Comparison of ENCODE assay signal across 16 cellular contexts in the genomic region with DNA sequence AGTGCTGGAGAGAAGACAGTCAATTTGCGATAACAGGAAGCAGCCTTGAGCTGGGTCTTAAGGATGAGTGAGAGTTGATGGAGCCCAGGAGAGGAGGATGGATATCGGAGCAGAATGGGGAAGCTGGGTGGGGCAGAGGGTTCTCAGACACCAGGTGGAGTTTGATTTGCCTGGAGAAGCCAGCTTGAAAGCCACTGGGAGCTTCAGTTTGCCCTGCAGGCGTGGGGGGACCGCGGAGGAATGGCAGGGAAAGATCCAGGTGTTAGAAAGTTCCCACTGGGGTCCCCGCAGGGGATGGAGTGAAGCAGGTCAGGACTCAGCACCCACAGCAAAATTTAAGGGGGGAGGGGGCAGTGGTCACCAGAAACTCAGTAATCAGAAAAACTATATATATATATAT. TPM values are rescaled to one million over a fixed set of nuclear protein-coding genes. Genes with fewer than 3 reads are reported as not detected.
DNase-seq lines count a peak whose midpoint lies in the region; ATAC-seq, FAIRE-seq and TF ChIP-seq lines count a peak whose summit lies in the region.
"Had no signal": no experiment of that assay in that cellular context is flagged by ENCODE, and none has a peak within 500 bp of the region (broad histone marks: within the 10 kb centered on the region; RNA-seq: fewer than 3 reads in every experiment).

No MANE protein-coding gene starts in this region.

- 55 to 65% (median 59%) methylated on average over 6 of the region's 6 CpGs for WGBS in small intestine, 3 donors

- H3K36me3 ChIP-seq in GM23338 (ENCODE audit: insufficient read depth) (no peaks in the 10 kb centered on the region), astrocyte (ENCODE audit: insufficient read depth, low read length) (no peaks in the 10 kb centered on the region), small intestine (ENCODE audit: control insufficient read depth in 2 of 2, insufficient read depth in 2 of 2, low read length in 2 of 2) (no peaks in the 10 kb centered on the region)
- H3K36me3 ChIP-seq: gastrocnemius medialis had no signal

- no peaks in the 10 kb centered on the region for H3K9me3 ChIP-seq in astrocyte (ENCODE audit: insufficient read depth, low read depth, low read length)
- H3K9me3 ChIP-seq in small intestine (ENCODE audit: control insufficient read depth, low read depth), result no peaks in the 10 kb centered on the region
- H3K9me3 ChIP-seq: gastrocnemius medialis had no signal

- peak overlapping the region; percentile 65 for H3K9ac ChIP-seq in astrocyte (ENCODE audit: low read length)

- H3K27me3 Mint-ChIP-seq in GM23338 (ENCODE audit: insufficient read depth, low read depth, poor library complexity) (peaks cover 32% of the 10 kb centered on the region), astrocyte (ENCODE audit: low read depth, unreplicated experiment) (peaks cover 2% of the 10 kb centered on the region), glutamatergic neuron (ENCODE audit: unreplicated experiment) (peaks cover 14% of the 10 kb centered on the region)

- no peak overlapping the region for H3K27ac ChIP-seq in GM23338 (ENCODE audit: low read depth)
- H3K27ac ChIP-seq in astrocyte (ENCODE audit: low read depth, low read length), result no peak overlapping the region
- H3K27ac ChIP-seq in small intestine (ENCODE audit: low read depth in 1 of 2, low read length in 1 of 2), result peak overlapping the region; percentile 91

- H3K27me3 ChIP-seq in GM23338 (ENCODE audit: insufficient read depth) (peaks cover 27% of the 10 kb centered on the region), astrocyte (ENCODE audit: insufficient read depth, low read length) (peaks cover 13% of the 10 kb centered on the region), small intestine (ENCODE audit: control insufficient read depth in 2 of 2, insufficient read depth in 2 of 2, low read length in 2 of 2) (no peaks in the 10 kb centered on the region)

- H3K4me1 ChIP-seq in GM23338 (ENCODE audit: insufficient read depth) (peaks cover 17% of the 10 kb centered on the region), astrocyte (ENCODE audit: insufficient read depth, low read length) (peaks cover 14% of the 10 kb centered on the region), small intestine (ENCODE audit: control insufficient read depth in 2 of 2, insufficient read depth in 1 of 2, low read depth in 1 of 2, low read length in 1 of 2) (peaks cover 0 to 3% of the 10 kb centered on the region in 2 donors)

- H3K27ac Mint-ChIP-seq in GM23338 (no peak overlapping the region), astrocyte (ENCODE audit: unreplicated experiment) (no peak overlapping the region), glutamatergic neuron (ENCODE audit: unreplicated experiment) (no peak overlapping the region)
- H3K27ac Mint-ChIP-seq: activated T-cell treated with anti-CD3 and anti-CD28 coated beads, Interleukin-2, amount 50 U/mL, for 72 hours had no signal

- H3K4me3 ChIP-seq in GM23338 (no peak overlapping the region), astrocyte (ENCODE audit: insufficient read depth, low read depth, low read length) (no peak overlapping the region), small intestine (ENCODE audit: low read depth in 1 of 2, low read length in 2 of 2) (no peak overlapping the region)
- H3K4me3 ChIP-seq: GM12878 had no signal

- no peaks in the 10 kb centered on the region for H3F3A ChIP-seq in GM23338 (replicated peaks; ENCODE audit: low read depth)

- no peak overlapping the region for H3K4me3 Mint-ChIP-seq in GM23338
- no peak overlapping the region for H3K4me3 Mint-ChIP-seq in astrocyte (ENCODE audit: unreplicated experiment)
- no peak overlapping the region for H3K4me3 Mint-ChIP-seq in glutamatergic neuron (ENCODE audit: unreplicated experiment)

- H3K79me2 ChIP-seq in GM23338 (replicated peaks; ENCODE audit: insufficient read depth) (no peaks in the 10 kb centered on the region), astrocyte (ENCODE audit: insufficient read depth, low read length) (no peaks in the 10 kb centered on the region)

- H2AFZ ChIP-seq in GM23338 (peak overlapping the region; percentile 96), astrocyte (ENCODE audit: low read depth, low read length) (no peak overlapping the region)

- H3K9me3 Mint-ChIP-seq in GM23338, result peaks cover 2% of the 10 kb centered on the region; the same call in 2 of the 3 replicates
- no peaks in the 10 kb centered on the region for H3K9me3 Mint-ChIP-seq in astrocyte (ENCODE audit: unreplicated experiment)
- H3K9me3 Mint-ChIP-seq in glutamatergic neuron (ENCODE audit: unreplicated experiment), result no peaks in the 10 kb centered on the region
- H3K9me3 Mint-ChIP-seq: activated T-cell treated with anti-CD3 and anti-CD28 coated beads, Interleukin-2, amount 50 U/mL, for 72 hours had no signal

- TF ChIP-seq CTCF in GM23338 (conservative IDR thresholded peaks at IDR 0.05; ENCODE audit: low read depth in 2 of 2) (no peak), astrocyte (IDR thresholded peaks at IDR 0.05; ENCODE audit: insufficient read depth, low read depth, low read length) (no peak), glutamatergic neuron (IDR thresholded peaks at IDR 0.05; ENCODE audit: partially characterized antibody, unreplicated experiment) (no peak)

- DNase-seq in GM23338 (ENCODE audit: low spot score), result no peak
- no peak for DNase-seq in astrocyte (ENCODE audit: low read depth)
- DNase-seq in left colon, result no peak
- peak; percentile 16 for DNase-seq in small intestine
- no peak for DNase-seq in NCI-H1105 treated with DMSO at 0.1 percent for 48 hours (lab: John Stamatoyannopoulos, UW)
- DNase-seq in middle frontal gyrus (ENCODE audit: extremely low spot score, low spot score), result no peak
- no peak for DNase-seq in activated CD8-positive, alpha-beta memory T cell treated with anti-CD3 and anti-CD28 coated beads for 24 hours
- no peak for DNase-seq in glutamatergic neuron
- DNase-seq: activated CD4-positive, alpha-beta T cell treated with anti-CD3 and anti-CD28 coated beads, Interleukin-2, amount 50 U/mL, for 1 hour; activated T-cell treated with anti-CD3 and anti-CD28 coated beads, Interleukin-2, amount 50 U/mL, for 72 hours; C1 segment of cervical spinal cord; gastrocnemius medialis; SHP77 had no signal

- peaks cover 24% of the 10 kb centered on the region for H3K4me1 Mint-ChIP-seq in GM23338
- peaks cover 18% of the 10 kb centered on the region for H3K4me1 Mint-ChIP-seq in astrocyte (ENCODE audit: low read depth, unreplicated experiment)
- no peaks in the 10 kb centered on the region for H3K4me1 Mint-ChIP-seq in glutamatergic neuron (ENCODE audit: low read depth, unreplicated experiment)

- H3K4me2 ChIP-seq in GM23338 (no peak overlapping the region), astrocyte (ENCODE audit: low read length) (peak overlapping the region; percentile 91)

- no peaks in the 10 kb centered on the region for H4K20me1 ChIP-seq in GM23338 (replicated peaks; ENCODE audit: insufficient read depth)
- H4K20me1 ChIP-seq in astrocyte (ENCODE audit: insufficient read depth, low read length), result no peaks in the 10 kb centered on the region

- FAIRE-seq in astrocyte (lab: Jason Lieb, UNC) (no peak), small intestine (lab: Jason Lieb, UNC) (no peak)
- FAIRE-seq: GM12878 had no signal

- H3K36me3 Mint-ChIP-seq in GM23338 (ENCODE audit: low read depth) (no peaks in the 10 kb centered on the region; the same call in 2 of the 3 replicates), astrocyte (ENCODE audit: low read depth, unreplicated experiment) (peaks cover 3% of the 10 kb centered on the region), glutamatergic neuron (ENCODE audit: unreplicated experiment) (no peaks in the 10 kb centered on the region)

- no peaks in the 10 kb centered on the region for H3K9me2 ChIP-seq in GM23338 (ENCODE audit: insufficient read depth)

- intact Hi-C loops in left colon (cut with DNase I, micrococcal nuclease), result no loop called here

- ATAC-seq in GM23338 (no peak), left colon (peak; percentile 2)

TF ChIP-seq in GM23338, 12 proteins besides CTCF, POLR2A, EP300 and RAD21 (continues in another document):
- no peak for TF ChIP-seq EZH2phosphoT487 (IDR thresholded peaks at IDR 0.05; ENCODE audit: unreplicated experiment)
- TF ChIP-seq POLR2AphosphoS5 (IDR thresholded peaks at IDR 0.05; ENCODE audit: low read depth), result no peak
- TF ChIP-seq CREB1 (CRISPR knock-in tag; IDR thresholded peaks at IDR 0.05; ENCODE audit: low read depth), result no peak
- TF ChIP-seq STAT1 (IDR thresholded peaks at IDR 0.05; ENCODE audit: unreplicated experiment), result no peak
- TF ChIP-seq NANOG (IDR thresholded peaks at IDR 0.05; ENCODE audit: borderline replicate concordance), result no peak

RNA-seq across cellular contexts. Expression of gene CDC42EP5, which starts 0.9 kb away (rescaled TPM):
- total RNA-seq in GM23338 (2014; rRNA removed; shearing (Covaris generic)), result 0.35 and 3.4 TPM in 2 replicates
- polyA plus RNA-seq in GM23338 (2016; fragmentation: Nextera tagmentation; extraction: Ambion mirVana) (1.4 and 2.3 TPM in 2 replicates), small intestine (100 to 1,000 TPM; 131 to 176 (median 151) TPM)
- total RNA-seq in astrocyte (57.9 and 64.2 TPM in 2 replicates), left colon (100 to 1,000 TPM; 501 to 569 TPM), glutamatergic neuron (ENCODE audit: unreplicated experiment) (not detected)
- polyA plus RNA-seq: neural cell had no signal

RNA-seq across cellular contexts. Expression of gene LENG9, which starts 10.4 kb away (rescaled TPM):
- 3.3 and 6.4 TPM in 2 replicates for total RNA-seq in GM23338 (2014; rRNA removed; shearing (Covaris generic))
- polyA plus RNA-seq in GM23338 (2016; fragmentation: Nextera tagmentation; extraction: Ambion mirVana) (0.26 and 0.52 TPM in 2 replicates), small intestine (10 to 100 TPM in 1 of 3 donors, 1 to 10 TPM in 2; 8.7 to 14.1 (median 9.2) TPM)
- total RNA-seq in astrocyte (3.7 and 3.8 TPM in 2 replicates), left colon (10 to 100 TPM; 16.7 to 17.1 TPM), glutamatergic neuron (ENCODE audit: unreplicated experiment) (4.7 TPM)

RNA-seq across cellular contexts. Expression of gene LENG8, which starts 25.0 kb away (rescaled TPM):
- 45.6 and 74.3 TPM in 2 replicates for total RNA-seq in GM23338 (2014; rRNA removed; shearing (Covaris generic))
- 41.2 and 42.1 TPM in 2 replicates for polyA plus RNA-seq in GM23338 (2016; fragmentation: Nextera tagmentation; extraction: Ambion mirVana)
- total RNA-seq in astrocyte, result 193 and 201 TPM in 2 replicates
- 100 to 1,000 TPM; 146 to 156 TPM for total RNA-seq in left colon
- 10 to 100 TPM; 51.6 to 92.8 (median 81.5) TPM for polyA plus RNA-seq in small intestine
- total RNA-seq in glutamatergic neuron (ENCODE audit: unreplicated experiment), result 278 TPM

RNA-seq across cellular contexts. Expression of gene LAIR2, which starts 28.6 kb away (rescaled TPM):
- not detected in 2 replicates for total RNA-seq in GM23338 (2014; rRNA removed; shearing (Covaris generic))
- polyA plus RNA-seq in GM23338 (2016; fragmentation: Nextera tagmentation; extraction: Ambion mirVana), result not detected in 2 replicates
- not detected in 2 replicates for total RNA-seq in astrocyte
- not detected for total RNA-seq in left colon
- polyA plus RNA-seq in small intestine, result under 1 TPM in 1 of 3 donors, not detected in 2; 0.33 TPM
- not detected for total RNA-seq in glutamatergic neuron (ENCODE audit: unreplicated experiment)
- total RNA-seq: gastrocnemius medialis, GM12878, temporal lobe had no signal
- polyA plus RNA-seq: GM12878, neural cell had no signal

RNA-seq across cellular contexts. Expression of gene TTYH1, which starts 58.7 kb away (rescaled TPM):
- total RNA-seq in GM23338 (2014; rRNA removed; shearing (Covaris generic)), result 31.8 and 40.8 TPM in 2 replicates
- 18.2 and 21.5 TPM in 2 replicates for polyA plus RNA-seq in GM23338 (2016; fragmentation: Nextera tagmentation; extraction: Ambion mirVana)
- 8.4 and 12.6 TPM in 2 replicates for total RNA-seq in astrocyte
- 1 to 10 TPM in 1 of 2 donors, not detected in 1; 1.1 TPM for total RNA-seq in left colon
- 1 to 10 TPM in 1 of 3 donors, not detected in 2; 1.5 TPM for polyA plus RNA-seq in small intestine
- 2.9 TPM for total RNA-seq in glutamatergic neuron (ENCODE audit: unreplicated experiment)

Comparison
In these comparisons a context has a peak if more than half of its experiments do, and no peak if none do; other contexts are left out.
1. H3K27ac ChIP-seq: peak in small intestine (2 of 2); none in GM23338 (single experiment) and astrocyte (single experiment).
2. RNA of gene CDC42EP5, which starts 0.9 kb away (total RNA-seq): 501 to 569 TPM in left colon and 57.9 to 64.2 TPM in astrocyte; 0.35 to 3.4 TPM in GM23338 and not detected in glutamatergic neuron (single experiment); every median in the first group is over 10 times any median in the second.